ENCODE assay signal across 11 cellular contexts in genomic region chr16:67860589-67861398, GRCh38. TPM values are rescaled to one million over a fixed set of nuclear protein-coding genes. Genes with fewer than 3 reads are reported as not detected.
DNase-seq lines count a peak whose midpoint lies in the region; ATAC-seq and TF ChIP-seq lines count a peak whose summit lies in the region.
"Had no signal": no experiment of that assay in that cellular context is flagged by ENCODE, and none has a peak within 500 bp of the region (broad histone marks: within the 10 kb centered on the region; RNA-seq: fewer than 3 reads in every experiment).

No MANE protein-coding gene starts in this region.

- intact Hi-C loops in psoas muscle (cut with DNase I): no loop called here

- POLR2A ChIA-PET in RWPE1 (lab: Yijun Ruan, JAX; ENCODE audit: low non-redundant PET): interaction anchor here (1.0 kb wide), 1 partner anchor 225 kb away, joined by 5 read pairs; the partner anchor contains the start of gene NFATC3

- H3K4me1 ChIP-seq in psoas muscle: peaks cover 91% of the 10 kb centered on the region

- CTCF ChIA-PET in RWPE1 (lab: Yijun Ruan, JAX): interaction anchor here (1.4 to 2.4 kb wide), 2 partner anchors 44 to 137 kb away, joined by 3 to 11 read pairs; no protein-coding TSS in a partner anchor

- no peak overlapping the region for H3K4me3 ChIP-seq in psoas muscle

- H3K27ac ChIP-seq in RWPE1 (peak overlapping the region; percentile 79), psoas muscle (peak overlapping the region; percentile 92)
- H3K27ac ChIP-seq: VCaP had no signal

- H3K36me3 ChIP-seq in psoas muscle (ENCODE audit: insufficient read depth in 1 of 2, low read depth in 1 of 2): peaks cover 0 to 20% of the 10 kb centered on the region in 2 donors

- peak; percentile 48 for ATAC-seq in esophagus mucosa
- ATAC-seq in psoas muscle: peak in 2 of 4 donors; percentile 13 to 30
- no peak for ATAC-seq in HG02870 (IDR thresholded peaks at IDR 0.05; ENCODE audit: unreplicated experiment)
- ATAC-seq in HG03039 (IDR thresholded peaks at IDR 0.05; ENCODE audit: unreplicated experiment): no peak
- no peak for ATAC-seq in HG02642 (IDR thresholded peaks at IDR 0.05; ENCODE audit: poor library complexity, unreplicated experiment)

- no peaks in the 10 kb centered on the region for H3K9me3 ChIP-seq in psoas muscle

- WGBS in psoas muscle, 3 donors: 38 to 57% (median 47%) methylated on average over 8 of the region's 8 CpGs

- H3K27me3 ChIP-seq in psoas muscle (ENCODE audit: insufficient read depth in 3 of 3, low read length in 2 of 3): no peaks in the 10 kb centered on the region

- DNase-seq in EL: peak; percentile 55
- peak; percentile 51 for DNase-seq in RWPE1 (ENCODE audit: low spot score)
- DNase-seq in psoas muscle: peak in 1 of 2 donors; percentile 41
- no peak for DNase-seq in NCI-H2171 (lab: John Stamatoyannopoulos, UW)
- DNase-seq: NCI-H187; stimulated activated naive CD4-positive, alpha-beta T cell treated with Interleukin-2 at 50 U/mL for 16 hours had no signal

- TF ChIP-seq CTCF in RWPE1 (conservative IDR thresholded peaks at IDR 0.05; ENCODE audit: low read depth) (no peak), psoas muscle (IDR thresholded peaks at IDR 0.05) (no peak)

RNA-seq across cellular contexts. Expression of gene EDC4, which starts 12.1 kb away (rescaled TPM):
- total RNA-seq in esophagus mucosa: 32.7 TPM
- 10 to 100 TPM; 33.8 to 52.1 (median 42.1) TPM for total RNA-seq in psoas muscle
- 10 to 100 TPM; 21.1 to 32.2 (median 23.8) TPM for polyA plus RNA-seq in psoas muscle

RNA-seq across cellular contexts. Expression of gene CENPT, which starts 13.3 kb away (rescaled TPM):
- total RNA-seq in esophagus mucosa: 16.5 TPM
- 10 to 100 TPM; 17.2 to 26.4 (median 19.2) TPM for total RNA-seq in psoas muscle
- 10 to 100 TPM; 13.8 to 19.9 (median 19.9) TPM for polyA plus RNA-seq in psoas muscle

RNA-seq across cellular contexts. Expression of gene NUTF2, which starts 14.1 kb away (rescaled TPM):
- total RNA-seq in esophagus mucosa (65.2 TPM), psoas muscle (100 to 1,000 TPM in 2 of 4 donors, 10 to 100 TPM in 2; 77.4 to 104 (median 96.8) TPM)
- 100 to 1,000 TPM; 129 to 170 (median 134) TPM for polyA plus RNA-seq in psoas muscle

RNA-seq across cellular contexts. Expression of gene THAP11, which starts 18.7 kb away (rescaled TPM):
- total RNA-seq in esophagus mucosa: 16.8 TPM
- 10 to 100 TPM; 30.2 to 37.8 (median 35.0) TPM for total RNA-seq in psoas muscle
- polyA plus RNA-seq in psoas muscle: 10 to 100 TPM; 31.9 to 78.6 (median 35.0) TPM

RNA-seq across cellular contexts. Expression of gene NRN1L, which starts 23.9 kb away (rescaled TPM):
- total RNA-seq in esophagus mucosa (not detected), psoas muscle (1 to 10 TPM in 1 of 4 donors, under 1 TPM in 1, not detected in 2; 0.77 to 1.1 TPM)
- polyA plus RNA-seq in psoas muscle: under 1 TPM; 0.23 to 0.38 (median 0.37) TPM
